In genomic region chr19:35963514-35963913, GRCh38 we compare ENCODE assay signal across 1 cellular context.
A peak's percentile ranks its signal among the peaks of the same experiment; 100 is the strongest.
TF ChIP-seq lines count a peak whose summit lies in the region.

No MANE protein-coding gene starts in this region.

TF ChIP-seq in K562, 482 proteins besides CTCF, POLR2A, EP300 and RAD21 (continues in another document):
- no peak for TF ChIP-seq ZBTB8A (IDR thresholded peaks at IDR 0.05; ENCODE audit: partially characterized antibody)
- TF ChIP-seq MIER1 (IDR thresholded peaks at IDR 0.05; ENCODE audit: low read depth) = peak; percentile 92
- TF ChIP-seq GTF3C2 (IDR thresholded peaks at IDR 0.05; ENCODE audit: borderline replicate concordance, extremely low read depth, insufficient read length) = no peak
- 0 out of 2 replicates have a peak, but pooled peaks have one; percentile 56 for TF ChIP-seq ZNF511 (CRISPR knock-in tag; IDR thresholded peaks at IDR 0.05)
- TF ChIP-seq RHOXF2B (CRISPR knock-in tag; conservative IDR thresholded peaks at IDR 0.05) = no peak
- TF ChIP-seq ZBED1 (IDR thresholded peaks at IDR 0.05) = no peak
- TF ChIP-seq ZNF644 (tag; IDR thresholded peaks at IDR 0.05; ENCODE audit: low read depth) = peak; percentile 55; the same call in 1 of the 2 replicates
- TF ChIP-seq CGGBP1 (CRISPR knock-in tag; IDR thresholded peaks at IDR 0.05) = no peak
- TF ChIP-seq DEAF1 (CRISPR knock-in tag; IDR thresholded peaks at IDR 0.05) = no peak
- TF ChIP-seq, protein P1, sequence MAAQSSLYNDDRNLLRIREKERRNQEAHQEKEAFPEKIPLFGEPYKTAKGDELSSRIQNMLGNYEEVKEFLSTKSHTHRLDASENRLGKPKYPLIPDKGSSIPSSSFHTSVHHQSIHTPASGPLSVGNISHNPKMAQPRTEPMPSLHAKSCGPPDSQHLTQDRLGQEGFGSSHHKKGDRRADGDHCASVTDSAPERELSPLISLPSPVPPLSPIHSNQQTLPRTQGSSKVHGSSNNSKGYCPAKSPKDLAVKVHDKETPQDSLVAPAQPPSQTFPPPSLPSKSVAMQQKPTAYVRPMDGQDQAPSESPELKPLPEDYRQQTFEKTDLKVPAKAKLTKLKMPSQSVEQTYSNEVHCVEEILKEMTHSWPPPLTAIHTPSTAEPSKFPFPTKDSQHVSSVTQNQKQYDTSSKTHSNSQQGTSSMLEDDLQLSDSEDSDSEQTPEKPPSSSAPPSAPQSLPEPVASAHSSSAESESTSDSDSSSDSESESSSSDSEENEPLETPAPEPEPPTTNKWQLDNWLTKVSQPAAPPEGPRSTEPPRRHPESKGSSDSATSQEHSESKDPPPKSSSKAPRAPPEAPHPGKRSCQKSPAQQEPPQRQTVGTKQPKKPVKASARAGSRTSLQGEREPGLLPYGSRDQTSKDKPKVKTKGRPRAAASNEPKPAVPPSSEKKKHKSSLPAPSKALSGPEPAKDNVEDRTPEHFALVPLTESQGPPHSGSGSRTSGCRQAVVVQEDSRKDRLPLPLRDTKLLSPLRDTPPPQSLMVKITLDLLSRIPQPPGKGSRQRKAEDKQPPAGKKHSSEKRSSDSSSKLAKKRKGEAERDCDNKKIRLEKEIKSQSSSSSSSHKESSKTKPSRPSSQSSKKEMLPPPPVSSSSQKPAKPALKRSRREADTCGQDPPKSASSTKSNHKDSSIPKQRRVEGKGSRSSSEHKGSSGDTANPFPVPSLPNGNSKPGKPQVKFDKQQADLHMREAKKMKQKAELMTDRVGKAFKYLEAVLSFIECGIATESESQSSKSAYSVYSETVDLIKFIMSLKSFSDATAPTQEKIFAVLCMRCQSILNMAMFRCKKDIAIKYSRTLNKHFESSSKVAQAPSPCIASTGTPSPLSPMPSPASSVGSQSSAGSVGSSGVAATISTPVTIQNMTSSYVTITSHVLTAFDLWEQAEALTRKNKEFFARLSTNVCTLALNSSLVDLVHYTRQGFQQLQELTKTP (IDR thresholded peaks at IDR 0.05; ENCODE audit: low read depth in 1 of 2, partially characterized antibody in 2 of 2) = peak in 1 of 2 experiments; percentile 72
- TF ChIP-seq, protein P2, sequence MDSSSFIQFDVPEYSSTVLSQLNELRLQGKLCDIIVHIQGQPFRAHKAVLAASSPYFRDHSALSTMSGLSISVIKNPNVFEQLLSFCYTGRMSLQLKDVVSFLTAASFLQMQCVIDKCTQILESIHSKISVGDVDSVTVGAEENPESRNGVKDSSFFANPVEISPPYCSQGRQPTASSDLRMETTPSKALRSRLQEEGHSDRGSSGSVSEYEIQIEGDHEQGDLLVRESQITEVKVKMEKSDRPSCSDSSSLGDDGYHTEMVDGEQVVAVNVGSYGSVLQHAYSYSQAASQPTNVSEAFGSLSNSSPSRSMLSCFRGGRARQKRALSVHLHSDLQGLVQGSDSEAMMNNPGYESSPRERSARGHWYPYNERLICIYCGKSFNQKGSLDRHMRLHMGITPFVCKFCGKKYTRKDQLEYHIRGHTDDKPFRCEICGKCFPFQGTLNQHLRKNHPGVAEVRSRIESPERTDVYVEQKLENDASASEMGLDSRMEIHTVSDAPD (CRISPR knock-in tag; IDR thresholded peaks at IDR 0.05) = no peak
- TF ChIP-seq, protein P3, sequence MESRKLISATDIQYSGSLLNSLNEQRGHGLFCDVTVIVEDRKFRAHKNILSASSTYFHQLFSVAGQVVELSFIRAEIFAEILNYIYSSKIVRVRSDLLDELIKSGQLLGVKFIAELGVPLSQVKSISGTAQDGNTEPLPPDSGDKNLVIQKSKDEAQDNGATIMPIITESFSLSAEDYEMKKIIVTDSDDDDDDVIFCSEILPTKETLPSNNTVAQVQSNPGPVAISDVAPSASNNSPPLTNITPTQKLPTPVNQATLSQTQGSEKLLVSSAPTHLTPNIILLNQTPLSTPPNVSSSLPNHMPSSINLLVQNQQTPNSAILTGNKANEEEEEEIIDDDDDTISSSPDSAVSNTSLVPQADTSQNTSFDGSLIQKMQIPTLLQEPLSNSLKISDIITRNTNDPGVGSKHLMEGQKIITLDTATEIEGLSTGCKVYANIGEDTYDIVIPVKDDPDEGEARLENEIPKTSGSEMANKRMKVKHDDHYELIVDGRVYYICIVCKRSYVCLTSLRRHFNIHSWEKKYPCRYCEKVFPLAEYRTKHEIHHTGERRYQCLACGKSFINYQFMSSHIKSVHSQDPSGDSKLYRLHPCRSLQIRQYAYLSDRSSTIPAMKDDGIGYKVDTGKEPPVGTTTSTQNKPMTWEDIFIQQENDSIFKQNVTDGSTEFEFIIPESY (CRISPR knock-in tag; IDR thresholded peaks at IDR 0.05) = 0 out of 2 replicates have a peak, but pooled peaks have one; percentile 20
- TF ChIP-seq RREB1 (CRISPR knock-in tag; IDR thresholded peaks at IDR 0.05) = no peak
- TF ChIP-seq C11orf30 (IDR thresholded peaks at IDR 0.05; ENCODE audit: low read depth) = no peak
- TF ChIP-seq KDM2B (CRISPR knock-in tag; IDR thresholded peaks at IDR 0.05) = no peak
- TF ChIP-seq SIN3A (IDR thresholded peaks at IDR 0.05; ENCODE audit: borderline replicate concordance in 2 of 2, control insufficient read depth in 1 of 2, low read depth in 2 of 2, low read length in 2 of 2) = peak in 1 of 2 experiments; percentile 66; a peak in 1 of 4 replicates
- TF ChIP-seq, protein P4, sequence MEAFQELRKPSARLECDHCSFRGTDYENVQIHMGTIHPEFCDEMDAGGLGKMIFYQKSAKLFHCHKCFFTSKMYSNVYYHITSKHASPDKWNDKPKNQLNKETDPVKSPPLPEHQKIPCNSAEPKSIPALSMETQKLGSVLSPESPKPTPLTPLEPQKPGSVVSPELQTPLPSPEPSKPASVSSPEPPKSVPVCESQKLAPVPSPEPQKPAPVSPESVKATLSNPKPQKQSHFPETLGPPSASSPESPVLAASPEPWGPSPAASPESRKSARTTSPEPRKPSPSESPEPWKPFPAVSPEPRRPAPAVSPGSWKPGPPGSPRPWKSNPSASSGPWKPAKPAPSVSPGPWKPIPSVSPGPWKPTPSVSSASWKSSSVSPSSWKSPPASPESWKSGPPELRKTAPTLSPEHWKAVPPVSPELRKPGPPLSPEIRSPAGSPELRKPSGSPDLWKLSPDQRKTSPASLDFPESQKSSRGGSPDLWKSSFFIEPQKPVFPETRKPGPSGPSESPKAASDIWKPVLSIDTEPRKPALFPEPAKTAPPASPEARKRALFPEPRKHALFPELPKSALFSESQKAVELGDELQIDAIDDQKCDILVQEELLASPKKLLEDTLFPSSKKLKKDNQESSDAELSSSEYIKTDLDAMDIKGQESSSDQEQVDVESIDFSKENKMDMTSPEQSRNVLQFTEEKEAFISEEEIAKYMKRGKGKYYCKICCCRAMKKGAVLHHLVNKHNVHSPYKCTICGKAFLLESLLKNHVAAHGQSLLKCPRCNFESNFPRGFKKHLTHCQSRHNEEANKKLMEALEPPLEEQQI (IDR thresholded peaks at IDR 0.05) = 0 out of 2 replicates have a peak, but pooled peaks have one; percentile 19
- TF ChIP-seq ZNF717 (CRISPR knock-in tag; IDR thresholded peaks at IDR 0.05) = no peak
- peak; percentile 97 for TF ChIP-seq EHMT2 (IDR thresholded peaks at IDR 0.05)
- TF ChIP-seq, protein P5, sequence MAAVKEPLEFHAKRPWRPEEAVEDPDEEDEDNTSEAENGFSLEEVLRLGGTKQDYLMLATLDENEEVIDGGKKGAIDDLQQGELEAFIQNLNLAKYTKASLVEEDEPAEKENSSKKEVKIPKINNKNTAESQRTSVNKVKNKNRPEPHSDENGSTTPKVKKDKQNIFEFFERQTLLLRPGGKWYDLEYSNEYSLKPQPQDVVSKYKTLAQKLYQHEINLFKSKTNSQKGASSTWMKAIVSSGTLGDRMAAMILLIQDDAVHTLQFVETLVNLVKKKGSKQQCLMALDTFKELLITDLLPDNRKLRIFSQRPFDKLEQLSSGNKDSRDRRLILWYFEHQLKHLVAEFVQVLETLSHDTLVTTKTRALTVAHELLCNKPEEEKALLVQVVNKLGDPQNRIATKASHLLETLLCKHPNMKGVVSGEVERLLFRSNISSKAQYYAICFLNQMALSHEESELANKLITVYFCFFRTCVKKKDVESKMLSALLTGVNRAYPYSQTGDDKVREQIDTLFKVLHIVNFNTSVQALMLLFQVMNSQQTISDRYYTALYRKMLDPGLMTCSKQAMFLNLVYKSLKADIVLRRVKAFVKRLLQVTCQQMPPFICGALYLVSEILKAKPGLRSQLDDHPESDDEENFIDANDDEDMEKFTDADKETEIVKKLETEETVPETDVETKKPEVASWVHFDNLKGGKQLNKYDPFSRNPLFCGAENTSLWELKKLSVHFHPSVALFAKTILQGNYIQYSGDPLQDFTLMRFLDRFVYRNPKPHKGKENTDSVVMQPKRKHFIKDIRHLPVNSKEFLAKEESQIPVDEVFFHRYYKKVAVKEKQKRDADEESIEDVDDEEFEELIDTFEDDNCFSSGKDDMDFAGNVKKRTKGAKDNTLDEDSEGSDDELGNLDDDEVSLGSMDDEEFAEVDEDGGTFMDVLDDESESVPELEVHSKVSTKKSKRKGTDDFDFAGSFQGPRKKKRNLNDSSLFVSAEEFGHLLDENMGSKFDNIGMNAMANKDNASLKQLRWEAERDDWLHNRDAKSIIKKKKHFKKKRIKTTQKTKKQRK (IDR thresholded peaks at IDR 0.05; ENCODE audit: borderline replicate concordance, low read depth, low read length) = no peak
